Comparison of ENCODE assay signal across 15 cellular contexts in genomic region chr19:34288381-34288780, GRCh38.
"Had no signal": no experiment of that assay in that cellular context is flagged by ENCODE, and none has a peak within 500 bp of the region (broad histone marks: within the 10 kb centered on the region; RNA-seq: fewer than 3 reads in every experiment).

No MANE protein-coding gene starts in this region.

- H3K4me3 Mint-ChIP-seq: neural progenitor cell had no signal

- H3K27ac Mint-ChIP-seq: neural progenitor cell had no signal

- H3K27ac ChIP-seq: body of pancreas, coronary artery, gastroesophageal sphincter, neural progenitor cell, stomach, thoracic aorta had no signal

- H3K9me3 Mint-ChIP-seq: neural progenitor cell had no signal

- H3K4me1 Mint-ChIP-seq: neural progenitor cell had no signal

- DNase-seq: activated CD4-positive, CD25-positive, alpha-beta regulatory T cell; activated CD8-positive, alpha-beta memory T cell treated with anti-CD3 and anti-CD28 coated beads for 24 hours; amniotic stem cell; central memory CD4-positive, alpha-beta T cell; effector CD8-positive, alpha-beta T cell; left ventricle myocardium superior; retina; SIG-M5; stomach; T-helper 2 cell had no signal

- ATAC-seq: body of pancreas, gastroesophageal sphincter, left ventricle myocardium superior had no signal
